Comparison of ENCODE assay signal across 26 cellular contexts in genomic region chr3:140164156-140164555, GRCh38.
"Had no signal": no experiment of that assay in that cellular context is flagged by ENCODE, and none has a peak within 500 bp of the region (broad histone marks: within the 10 kb centered on the region; RNA-seq: fewer than 3 reads in every experiment).

No MANE protein-coding gene starts in this region.

- H3K27me3 ChIP-seq: colonic mucosa, dorsolateral prefrontal cortex, esophagus squamous epithelium, gastrocnemius medialis, gastroesophageal sphincter, heart left ventricle, heart right ventricle, hepatocyte had no signal

- H3K27ac ChIP-seq: colonic mucosa, coronary artery, dorsolateral prefrontal cortex, epithelial cell of prostate, esophagus squamous epithelium, foreskin keratinocyte, gastrocnemius medialis, gastroesophageal sphincter, heart left ventricle, heart right ventricle, hepatocyte had no signal

- H3K4me1 ChIP-seq: colonic mucosa, esophagus squamous epithelium, foreskin keratinocyte, gastrocnemius medialis, gastroesophageal sphincter had no signal

- DNase-seq: colonic mucosa; cortex of kidney; dermis blood vessel endothelial cell; dorsolateral prefrontal cortex; effector CD4-positive, alpha-beta T cell; effector CD8-positive, alpha-beta T cell; effector memory CD4-positive, alpha-beta T cell; effector memory CD8-positive, alpha-beta T cell; endodermal cell; erythroblast; esophagus squamous epithelium; foreskin keratinocyte; foreskin melanocyte; gastrocnemius medialis; glutamatergic neuron; head of caudate nucleus; heart left ventricle; heart right ventricle had no signal

- FAIRE-seq: colon, endometrium, endothelial cell of umbilical vein, frontal cortex had no signal

- H3K9me3 ChIP-seq: colonic mucosa, esophagus squamous epithelium, gastrocnemius medialis, gastroesophageal sphincter had no signal

- H3K36me3 ChIP-seq: colonic mucosa, esophagus squamous epithelium, gastrocnemius medialis, gastroesophageal sphincter, heart left ventricle, heart right ventricle had no signal

- H3K4me3 ChIP-seq: colonic mucosa, coronary artery, dorsolateral prefrontal cortex, esophagus squamous epithelium, gastrocnemius medialis, gastroesophageal sphincter, heart left ventricle, heart right ventricle, hepatocyte had no signal
